9 cellular contexts compared by ENCODE assay signal in genomic region chr10:6347391-6347951, GRCh38.
DNase-seq lines count a peak whose midpoint lies in the region; ATAC-seq lines count a peak whose summit lies in the region.
"Had no signal": no experiment of that assay in that cellular context is flagged by ENCODE, and none has a peak within 500 bp of the region (broad histone marks: within the 10 kb centered on the region; RNA-seq: fewer than 3 reads in every experiment).

No MANE protein-coding gene starts in this region.

- no peaks in the 10 kb centered on the region for H3K36me3 ChIP-seq in BLaER1

- peak overlapping the region; percentile 80 for H3K9ac ChIP-seq in BLaER1

- no peaks in the 10 kb centered on the region for H4K20me1 ChIP-seq in BLaER1

- peak; percentile 29 for ATAC-seq in GM21619 (IDR thresholded peaks at IDR 0.05; ENCODE audit: unreplicated experiment)

- peaks cover 48% of the 10 kb centered on the region for H3K4me1 ChIP-seq in BLaER1

- no peaks in the 10 kb centered on the region for H3K27me3 ChIP-seq in BLaER1

- peaks cover 12% of the 10 kb centered on the region for H3K9me3 ChIP-seq in BLaER1

- peak overlapping the region; percentile 94 for H3K27ac ChIP-seq in BLaER1
- H3K27ac ChIP-seq: epithelial cell of prostate had no signal

- DNase-seq in NOMO-1 treated with DMSO at 0.1 percent for 48 hours (lab: John Stamatoyannopoulos, UW; ENCODE audit: unreplicated experiment) (peak; percentile 22), occipital lobe (lab: John Stamatoyannopoulos, UW) (peak; percentile 45), HCEC 1CT (no peak), NCI-H1048 (lab: John Stamatoyannopoulos, UW) (no peak), GDM1 (lab: John Stamatoyannopoulos, UW) (no peak)
- DNase-seq in activated effector memory CD4-positive, alpha-beta T cell treated with anti-CD3 and anti-CD28 coated beads, Interleukin-2, amount 50 U/mL, for 16 hours: peak; percentile 81

- peak overlapping the region; percentile 58 for H3K4me3 ChIP-seq in BLaER1

- H3K4me2 ChIP-seq in BLaER1: peak overlapping the region; percentile 88

Comparison
In these comparisons a context has a peak if more than half of its experiments do, and no peak if none do; other contexts are left out.
1. DNase-seq: peak in NOMO-1 treated with DMSO at 0.1 percent for 48 hours (single experiment), activated effector memory CD4-positive, alpha-beta T cell treated with anti-CD3 and anti-CD28 coated beads, Interleukin-2, amount 50 U/mL, for 16 hours (single experiment) and occipital lobe (single experiment); none in HCEC 1CT (single experiment), NCI-H1048 (single experiment) and GDM1 (single experiment).